Comparison of ENCODE assay signal across 24 cellular contexts in the genomic region with DNA sequence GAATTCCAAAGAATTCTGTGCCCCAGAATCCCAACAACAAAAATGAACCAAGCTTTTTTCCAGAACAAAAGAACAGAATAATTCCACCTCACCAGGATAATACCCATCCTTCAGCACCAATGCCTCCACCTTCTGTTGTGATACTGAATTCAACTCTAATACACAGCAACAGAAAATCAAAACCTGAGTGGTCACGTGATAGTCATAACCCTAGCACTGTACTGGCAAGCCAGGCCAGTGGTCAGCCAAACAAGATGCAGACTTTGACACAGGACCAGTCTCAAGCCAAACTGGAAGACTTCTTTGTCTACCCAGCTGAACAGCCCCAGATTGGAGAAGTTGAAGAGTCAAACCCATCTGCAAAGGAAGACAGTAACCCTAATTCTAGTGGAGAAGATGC.
DNase-seq lines count a peak whose midpoint lies in the region; ATAC-seq, FAIRE-seq and TF ChIP-seq lines count a peak whose summit lies in the region.
"Had no signal": no experiment of that assay in that cellular context is flagged by ENCODE, and none has a peak within 500 bp of the region (broad histone marks: within the 10 kb centered on the region; RNA-seq: fewer than 3 reads in every experiment).

No MANE protein-coding gene starts in this region.

- H3K9me3 ChIP-seq in HepG2 (ENCODE audit: low read length): no peaks in the 10 kb centered on the region; the same call in 1 of the 2 replicates
- H3K9me3 ChIP-seq in right lobe of liver: no peaks in the 10 kb centered on the region
- no peaks in the 10 kb centered on the region; the same call in 2 of the 3 replicates for H3K9me3 ChIP-seq in GM12878 (replicated peaks; ENCODE audit: control insufficient read depth, insufficient read depth, low read length)
- no peaks in the 10 kb centered on the region for H3K9me3 ChIP-seq in colonic mucosa
- H3K9me3 ChIP-seq: BE2C had no signal

- H3K27me3 ChIP-seq in HepG2 (ENCODE audit: control insufficient read depth in 1 of 2, insufficient read depth in 2 of 2, low read length in 2 of 2) (no peaks in the 10 kb centered on the region), right lobe of liver (no peaks in the 10 kb centered on the region), GM12878 (replicated peaks in 1 of 2; ENCODE audit: control insufficient read depth in 2 of 2, insufficient read depth in 2 of 2, low read length in 1 of 2) (no peaks in the 10 kb centered on the region), colonic mucosa (no peaks in the 10 kb centered on the region)
- H3K27me3 ChIP-seq: BE2C, BLaER1 had no signal

- no CpG with 5 or more reads among the region's 1 CpG for WGBS in HepG2 (ENCODE audit: low lambda C conversion rate)
- 22% methylated on average over 1 of the region's 1 CpG for WGBS in right lobe of liver (ENCODE audit: insufficient coverage, low coverage, low lambda C conversion rate, missing lambda C conversion rate)
- 0% methylated on average over 1 of the region's 1 CpG for WGBS in GM12878 (ENCODE audit: insufficient coverage, insufficient replicate concordance, low lambda C conversion rate, missing lambda C conversion rate)

- intact Hi-C loops in HepG2 (cut with micrococcal nuclease; ENCODE audit: unreplicated experiment) (no loop called here), right lobe of liver (cut with DNase I) (no loop called here), GM12878 (cut with micrococcal nuclease; ENCODE audit: unreplicated experiment) (no loop called here), colonic mucosa (cut with DNase I) (no loop called here)

- no peak for DNase-seq in HepG2 (ENCODE audit: low spot score)
- no peak for DNase-seq in right lobe of liver
- DNase-seq in GM12878 (ENCODE audit: low read depth, low spot score): no peak
- no peak for DNase-seq in NCI-H1436 (lab: John Stamatoyannopoulos, UW)
- DNase-seq in colonic mucosa: no peak
- DNase-seq: 8988T; ACHN; BE2C; C1 segment of cervical spinal cord; CD4-positive, alpha-beta memory T cell; CD4-positive, CD25-positive, alpha-beta regulatory T cell; CD8-positive, alpha-beta memory T cell; COR-L47; DMS 273 treated with DMSO at 0.1 percent for 48 hours; DMS153; DMS53; DMS79; DND-41; EL; GDM1 had no signal

- SMC1A ChIA-PET in GM12878 (lab: Charles Lee; ENCODE audit: uncharacterized antibody, unreplicated experiment): interaction anchor here (1.3 kb wide), 1 partner anchor 23 kb away, joined by 4 read pairs; no protein-coding TSS in a partner anchor

- H3K4me2 ChIP-seq in HepG2 (ENCODE audit: low read depth, low read length): no peak overlapping the region
- no peak overlapping the region for H3K4me2 ChIP-seq in GM12878 (ENCODE audit: control insufficient read depth, insufficient read depth)
- H3K4me2 ChIP-seq: BLaER1 had no signal

- H3K79me2 ChIP-seq in HepG2 (ENCODE audit: insufficient read depth, low read length): no peaks in the 10 kb centered on the region
- H3K79me2 ChIP-seq in GM12878 (ENCODE audit: control insufficient read depth, insufficient read depth, low read length): no peaks in the 10 kb centered on the region

- ATAC-seq in HepG2 (no peak), right lobe of liver (no peak), GM12878 (no peak)

- H4K20me1 ChIP-seq in HepG2 (ENCODE audit: insufficient read depth, low read length): no peaks in the 10 kb centered on the region
- no peaks in the 10 kb centered on the region for H4K20me1 ChIP-seq in GM12878 (ENCODE audit: control insufficient read depth, insufficient read depth)

- TF ChIP-seq CTCF in HepG2 (CRISPR knock-in tag; IDR thresholded peaks at IDR 0.05) (no peak), right lobe of liver (IDR thresholded peaks at IDR 0.05) (no peak), GM12878 (IDR thresholded peaks at IDR 0.05 in 2 of 3, conservative IDR thresholded peaks at IDR 0.05 in 1 of 3; ENCODE audit: control insufficient read depth in 2 of 3, extremely low read depth in 1 of 3, insufficient read depth in 1 of 3, low read depth in 3 of 3, low read length in 3 of 3) (no peak), colonic mucosa (IDR thresholded peaks at IDR 0.05) (no peak)

- RAD21 ChIA-PET in GM12878 (lab: Charles Lee; ENCODE audit: unreplicated experiment): no interaction called here

- H3K4me1 ChIP-seq in HepG2 (ENCODE audit: insufficient read depth, low read length) (no peaks in the 10 kb centered on the region), right lobe of liver (no peaks in the 10 kb centered on the region), GM12878 (ENCODE audit: control insufficient read depth, insufficient read depth, low read length) (no peaks in the 10 kb centered on the region), colonic mucosa (no peaks in the 10 kb centered on the region)
- H3K4me1 ChIP-seq: BE2C had no signal

- TF ChIP-seq POLR2A in HepG2 (IDR thresholded peaks at IDR 0.05; ENCODE audit: insufficient read depth in 1 of 2, low read depth in 2 of 2, low read length in 2 of 2) (no peak), right lobe of liver (IDR thresholded peaks at IDR 0.05) (no peak), GM12878 (IDR thresholded peaks at IDR 0.05; ENCODE audit: low read depth, low read length) (no peak)

- POLR2A ChIA-PET in HepG2 (lab: Yijun Ruan, JAX): no interaction called here
- POLR2A ChIA-PET in GM12878 (lab: Charles Lee): no interaction called here

- BruUV-seq in HepG2 (replicated peaks; lab: Mats Ljungman, UMichigan) (no TSS peak), GM12878 (replicated peaks; lab: Mats Ljungman, UMichigan) (no TSS peak)

- in situ Hi-C loops in HepG2 (cut with HindIII; ENCODE audit: extremely low pct_ligation_motif_present, low pct_unique_long_range_greater_than_20kb): no loop called here
- in situ Hi-C loops in GM12878 (cut with MboI): no loop called here

- TF ChIP-seq EP300 in HepG2 (IDR thresholded peaks at IDR 0.05; ENCODE audit: low read depth in 2 of 2, low read length in 2 of 2) (no peak), HepG2 (CRISPR knock-in tag; IDR thresholded peaks at IDR 0.05; ENCODE audit: borderline replicate concordance) (no peak), GM12878 (IDR thresholded peaks at IDR 0.05; ENCODE audit: borderline replicate concordance in 1 of 2, control insufficient read depth in 1 of 2, low read depth in 2 of 2, low read length in 2 of 2) (no peak)

- H3K36me3 ChIP-seq in HepG2 (replicated peaks in 1 of 2; ENCODE audit: control insufficient read depth in 1 of 2, insufficient read depth in 2 of 2, low read length in 2 of 2): no peaks in the 10 kb centered on the region
- H3K36me3 ChIP-seq in right lobe of liver: no peaks in the 10 kb centered on the region
- H3K36me3 ChIP-seq in GM12878 (ENCODE audit: control insufficient read depth in 2 of 2, insufficient read depth in 2 of 2, low read length in 1 of 2): no peaks in the 10 kb centered on the region
- no peaks in the 10 kb centered on the region for H3K36me3 ChIP-seq in colonic mucosa
- H3K36me3 ChIP-seq: BE2C had no signal

- TF ChIP-seq RAD21 in HepG2 (CRISPR knock-in tag; IDR thresholded peaks at IDR 0.05) (no peak), GM12878 (IDR thresholded peaks at IDR 0.05; ENCODE audit: insufficient read depth, low read depth, low read length) (no peak)

- FAIRE-seq in HepG2 (lab: Jason Lieb, UNC) (no peak), GM12878 (lab: Jason Lieb, UNC) (no peak)
- FAIRE-seq: A204.1, GM12891, GM19239 had no signal

- H3K4me3 ChIP-seq in HepG2 (replicated peaks in 1 of 3; ENCODE audit: insufficient read depth in 1 of 3, low read depth in 2 of 3, low read length in 3 of 3) (no peak overlapping the region), right lobe of liver (no peak overlapping the region), GM12878 (no peak overlapping the region), colonic mucosa (no peak overlapping the region)
- H3K4me3 ChIP-seq: BLaER1 had no signal

- H2AFZ ChIP-seq in HepG2 (ENCODE audit: low read length) (no peak overlapping the region), GM12878 (ENCODE audit: control insufficient read depth, low read depth, low read length) (no peak overlapping the region)

- H3K9ac ChIP-seq in HepG2 (ENCODE audit: insufficient read depth, low read depth, low read length): no peak overlapping the region
- no peak overlapping the region for H3K9ac ChIP-seq in GM12878 (ENCODE audit: control insufficient read depth, insufficient read depth, low read length)
- no peak overlapping the region for H3K9ac ChIP-seq in colonic mucosa (ENCODE audit: low read depth in 2 of 2, low read length in 2 of 2)
- H3K9ac ChIP-seq: BLaER1 had no signal

- CTCF ChIA-PET in HepG2 (lab: Yijun Ruan, JAX; ENCODE audit: low intra/inter-chr PET ratio, low total read pairs): no interaction called here
- CTCF ChIA-PET in GM12878 (lab: Yijun Ruan, JAX): no interaction called here

- no peak overlapping the region for H3K27ac ChIP-seq in HepG2 (ENCODE audit: extremely low read length, insufficient read depth, low read length)
- H3K27ac ChIP-seq in right lobe of liver: no peak overlapping the region
- H3K27ac ChIP-seq in GM12878 (ENCODE audit: control insufficient read depth, insufficient read depth): no peak overlapping the region
- H3K27ac ChIP-seq in colonic mucosa: no peak overlapping the region
- H3K27ac ChIP-seq: BLaER1 had no signal

TF ChIP-seq in HepG2, 621 proteins besides CTCF, POLR2A, EP300 and RAD21:
- no peak for TF ChIP-seq ISX (CRISPR knock-in tag; conservative IDR thresholded peaks at IDR 0.05)
- peak; percentile 51; the same call in 1 of the 2 replicates for TF ChIP-seq RAD51 (IDR thresholded peaks at IDR 0.05; ENCODE audit: borderline replicate concordance)

TF ChIP-seq in GM12878, 131 proteins besides CTCF, POLR2A, EP300 and RAD21:
- TF ChIP-seq RAD51 (IDR thresholded peaks at IDR 0.05) (peak; percentile 17; the same call in 1 of the 2 replicates), EGR1 (IDR thresholded peaks at IDR 0.05; ENCODE audit: borderline replicate concordance in 1 of 2, low read depth in 2 of 2, low read length in 2 of 2) (no peak), MYC (IDR thresholded peaks at IDR 0.05; ENCODE audit: insufficient read depth, insufficient read length, insufficient replicate concordance, low read length, severe bottlenecking) (no peak)
- TF ChIP-seq, protein P1, sequence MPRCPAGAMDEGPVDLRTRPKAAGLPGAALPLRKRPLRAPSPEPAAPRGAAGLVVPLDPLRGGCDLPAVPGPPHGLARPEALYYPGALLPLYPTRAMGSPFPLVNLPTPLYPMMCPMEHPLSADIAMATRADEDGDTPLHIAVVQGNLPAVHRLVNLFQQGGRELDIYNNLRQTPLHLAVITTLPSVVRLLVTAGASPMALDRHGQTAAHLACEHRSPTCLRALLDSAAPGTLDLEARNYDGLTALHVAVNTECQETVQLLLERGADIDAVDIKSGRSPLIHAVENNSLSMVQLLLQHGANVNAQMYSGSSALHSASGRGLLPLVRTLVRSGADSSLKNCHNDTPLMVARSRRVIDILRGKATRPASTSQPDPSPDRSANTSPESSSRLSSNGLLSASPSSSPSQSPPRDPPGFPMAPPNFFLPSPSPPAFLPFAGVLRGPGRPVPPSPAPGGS (IDR thresholded peaks at IDR 0.05; ENCODE audit: borderline replicate concordance, insufficient read depth, low read depth, low read length, poor library complexity, severe bottlenecking): no peak
